In the genomic region with DNA sequence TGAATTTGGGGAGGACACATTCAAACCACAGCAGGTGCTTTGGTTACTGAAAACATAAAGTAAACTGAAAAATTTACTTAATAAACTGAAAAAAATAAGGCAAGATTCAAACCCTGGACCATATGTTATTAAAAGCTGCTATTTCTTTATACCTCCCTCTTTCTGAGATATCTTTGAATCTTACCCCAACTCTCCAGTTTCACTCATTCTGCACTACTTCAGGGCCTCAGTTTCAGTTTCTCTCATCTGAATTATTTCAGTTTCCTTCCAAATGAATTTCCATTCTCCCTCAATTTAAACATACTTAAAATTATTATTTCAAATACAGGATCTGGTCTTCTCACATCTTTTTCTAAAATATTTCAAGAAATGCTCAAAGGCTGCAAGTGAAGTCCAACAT, we compare ENCODE assay signal across 14 cellular contexts.
"Had no signal": no experiment of that assay in that cellular context is flagged by ENCODE, and none has a peak within 500 bp of the region (broad histone marks: within the 10 kb centered on the region; RNA-seq: fewer than 3 reads in every experiment).

No MANE protein-coding gene starts in this region.

- H3K36me3 Mint-ChIP-seq: activated CD4-positive, alpha-beta memory T cell treated with anti-CD3 and anti-CD28 coated beads for 36 hours; immature natural killer cell; stimulated activated naive B cell treated with anti-CD40 and anti-IgM and Interleukin-4, amounts not matched to agents 10 μg/mL and 1 μg/mL and 100 μg/mL, for 72 hours had no signal

- H3K4me3 Mint-ChIP-seq: activated B cell treated with CpG ODN at 0.5 μM for 24 hours; activated CD4-positive, alpha-beta memory T cell treated with anti-CD3 and anti-CD28 coated beads for 36 hours; activated T-helper 1 cell treated with anti-CD3 and anti-CD28 coated beads, Interleukin-12 subunit alpha, Interleukin-12 subunit beta, Interleukin-2, Interleukin-4 antibody, amounts not matched to agents 30 ng/mL and 10 ng/mL and 1 ng/mL, durations not matched to agents 14 hours and 24 hours and 36 hours; immature natural killer cell; stimulated activated naive B cell treated with anti-CD40 and anti-IgM and Interleukin-4, amounts not matched to agents 10 μg/mL and 1 μg/mL and 100 μg/mL, for 72 hours had no signal

- DNase-seq: activated B cell treated with CpG ODN at 0.5 μM for 24 hours; activated CD4-positive, alpha-beta memory T cell treated with anti-CD3 and anti-CD28 coated beads for 36 hours; activated CD4-positive, alpha-beta T cell treated with anti-CD3 and anti-CD28 coated beads for 4 hours; dorsolateral prefrontal cortex; immature natural killer cell; kidney glomerular epithelial cell; left ventricle myocardium inferior; occipital lobe; retina; stimulated activated naive B cell treated with anti-CD40 and anti-IgM and Interleukin-4, amounts not matched to agents 10 μg/mL and 1 μg/mL and 100 μg/mL, for 72 hours; T-helper 9 cell; thyroid gland had no signal

- H3K9me3 Mint-ChIP-seq: activated B cell treated with CpG ODN at 0.5 μM for 24 hours; activated CD4-positive, alpha-beta memory T cell treated with anti-CD3 and anti-CD28 coated beads for 36 hours; activated T-helper 1 cell treated with anti-CD3 and anti-CD28 coated beads, Interleukin-12 subunit alpha, Interleukin-12 subunit beta, Interleukin-2, Interleukin-4 antibody, amounts not matched to agents 30 ng/mL and 10 ng/mL and 1 ng/mL, durations not matched to agents 14 hours and 24 hours and 36 hours had no signal

- H3K27ac ChIP-seq: cardiac muscle cell, dorsolateral prefrontal cortex, left ventricle myocardium inferior, thyroid gland had no signal

- H3K4me3 ChIP-seq: cardiac muscle cell, dorsolateral prefrontal cortex, left ventricle myocardium inferior, thyroid gland had no signal

- ATAC-seq: stimulated activated naive B cell treated with anti-CD40 and anti-IgM and Interleukin-4, amounts not matched to agents 10 μg/mL and 1 μg/mL and 100 μg/mL, for 72 hours had no signal

- H3K27ac Mint-ChIP-seq: activated B cell treated with CpG ODN at 0.5 μM for 24 hours; activated CD4-positive, alpha-beta memory T cell treated with anti-CD3 and anti-CD28 coated beads for 36 hours; activated T-helper 1 cell treated with anti-CD3 and anti-CD28 coated beads, Interleukin-12 subunit alpha, Interleukin-12 subunit beta, Interleukin-2, Interleukin-4 antibody, amounts not matched to agents 30 ng/mL and 10 ng/mL and 1 ng/mL, durations not matched to agents 14 hours and 24 hours and 36 hours; immature natural killer cell; stimulated activated naive B cell treated with anti-CD40 and anti-IgM and Interleukin-4, amounts not matched to agents 10 μg/mL and 1 μg/mL and 100 μg/mL, for 72 hours had no signal

- H3K27me3 ChIP-seq: cardiac muscle cell, dorsolateral prefrontal cortex, thyroid gland had no signal

- H3K36me3 ChIP-seq: cardiac muscle cell, left ventricle myocardium inferior, thyroid gland had no signal

- H3K9me3 ChIP-seq: left ventricle myocardium inferior, thyroid gland had no signal
